25 cellular contexts compared by ENCODE assay signal in genomic region chr7:36642414-36642813, GRCh38.
"Had no signal": no experiment of that assay in that cellular context is flagged by ENCODE, and none has a peak within 500 bp of the region (broad histone marks: within the 10 kb centered on the region; RNA-seq: fewer than 3 reads in every experiment).

No MANE protein-coding gene starts in this region.

- H3K36me3 Mint-ChIP-seq: activated naive CD4-positive, alpha-beta T cell treated with anti-CD3 and anti-CD28 coated beads, Interleukin-2, amount 50 U/mL, for 24 hours; mesothelial cell of epicardium; stimulated activated memory B cell treated with anti-CD40 and anti-IgM and Interleukin-4, amounts not matched to agents 10 μg/mL and 1 μg/mL and 100 μg/mL, for 72 hours had no signal

- H3K4me3 ChIP-seq: adrenal gland, ascending aorta, esophagus muscularis mucosa, gastrocnemius medialis, left ventricle myocardium inferior, right lobe of liver, testis, uterus had no signal

- H3K9me3 ChIP-seq: adrenal gland, ascending aorta, esophagus muscularis mucosa, gastrocnemius medialis, left ventricle myocardium inferior, right lobe of liver, testis, uterus had no signal

- H3K4me3 Mint-ChIP-seq: activated B cell treated with CpG ODN at 0.5 μM for 24 hours; activated CD4-positive, alpha-beta T cell treated with anti-CD3 and anti-CD28 coated beads for 36 hours; activated naive CD4-positive, alpha-beta T cell treated with anti-CD3 and anti-CD28 coated beads, Interleukin-2, amount 50 U/mL, for 24 hours; mesothelial cell of epicardium; stimulated activated memory B cell treated with anti-CD40 and anti-IgM and Interleukin-4, amounts not matched to agents 10 μg/mL and 1 μg/mL and 100 μg/mL, for 72 hours; T-helper 1 cell treated with Interleukin-12 subunit alpha and Interleukin-12 subunit beta and Interleukin-4 antibody, amounts not matched to agents 30 μg/mL and 1 μg/mL, for 36 hours had no signal

- H3K36me3 ChIP-seq: adrenal gland, ascending aorta, brain microvascular endothelial cell, esophagus muscularis mucosa, gastrocnemius medialis, left ventricle myocardium inferior, right lobe of liver, uterus had no signal

- ATAC-seq: activated CD4-positive, alpha-beta T cell treated with anti-CD3 and anti-CD28 coated beads for 36 hours; gastrocnemius medialis; right lobe of liver; stimulated activated memory B cell treated with anti-CD40 and anti-IgM and Interleukin-4, amounts not matched to agents 10 μg/mL and 1 μg/mL and 100 μg/mL, for 72 hours had no signal

- H3K9me3 Mint-ChIP-seq: activated B cell treated with CpG ODN at 0.5 μM for 24 hours; activated naive CD4-positive, alpha-beta T cell treated with anti-CD3 and anti-CD28 coated beads, Interleukin-2, amount 50 U/mL, for 24 hours; mesothelial cell of epicardium; stimulated activated memory B cell treated with anti-CD40 and anti-IgM and Interleukin-4, amounts not matched to agents 10 μg/mL and 1 μg/mL and 100 μg/mL, for 72 hours; T-helper 1 cell treated with Interleukin-12 subunit alpha and Interleukin-12 subunit beta and Interleukin-4 antibody, amounts not matched to agents 30 μg/mL and 1 μg/mL, for 36 hours had no signal

- DNase-seq: activated B cell treated with CpG ODN at 0.5 μM for 24 hours; activated CD4-positive, alpha-beta T cell treated with anti-CD3 and anti-CD28 coated beads for 36 hours; activated CD4-positive, alpha-beta T cell treated with anti-CD3 and anti-CD28 coated beads, Interleukin-2, amount 50 U/mL, for 48 hours; activated gamma-delta T cell treated with Interleukin-2 at 50 U/mL for 16 hours; adrenal gland; brain microvascular endothelial cell; caudate nucleus; effector memory CD4-positive, alpha-beta T cell; gastrocnemius medialis; hippocampal formation; left ventricle myocardium inferior; nucleus accumbens; posterior cingulate gyrus; right lobe of liver; small intestine; stimulated activated CD4-positive, alpha-beta T cell treated with anti-CD3 and anti-CD28 coated beads, Interleukin-2, amount 100 ng/mL, for 24 hours; testis; trophoblast cell; uterus had no signal

- H3K27ac ChIP-seq: adrenal gland, ascending aorta, brain microvascular endothelial cell, esophagus muscularis mucosa, gastrocnemius medialis, left ventricle myocardium inferior, right lobe of liver, testis, uterus had no signal

- H3K4me1 ChIP-seq: adrenal gland, ascending aorta, esophagus muscularis mucosa, gastrocnemius medialis, left ventricle myocardium inferior, right lobe of liver, testis, uterus had no signal

- H3K27ac Mint-ChIP-seq: activated B cell treated with CpG ODN at 0.5 μM for 24 hours; activated CD4-positive, alpha-beta T cell treated with anti-CD3 and anti-CD28 coated beads for 36 hours; mesothelial cell of epicardium; stimulated activated memory B cell treated with anti-CD40 and anti-IgM and Interleukin-4, amounts not matched to agents 10 μg/mL and 1 μg/mL and 100 μg/mL, for 72 hours; T-helper 1 cell treated with Interleukin-12 subunit alpha and Interleukin-12 subunit beta and Interleukin-4 antibody, amounts not matched to agents 30 μg/mL and 1 μg/mL, for 36 hours had no signal

- H3K27me3 Mint-ChIP-seq: activated CD4-positive, alpha-beta T cell treated with anti-CD3 and anti-CD28 coated beads for 36 hours; activated naive CD4-positive, alpha-beta T cell treated with anti-CD3 and anti-CD28 coated beads, Interleukin-2, amount 50 U/mL, for 24 hours had no signal

- H3K27me3 ChIP-seq: adrenal gland, ascending aorta, brain microvascular endothelial cell, gastrocnemius medialis, right lobe of liver, testis, uterus had no signal
